14 cellular contexts compared by ENCODE assay signal in genomic region chr20:5008743-5009142, GRCh38. TPM values are rescaled to one million over a fixed set of nuclear protein-coding genes. Genes with fewer than 3 reads are reported as not detected.
DNase-seq lines count a peak whose midpoint lies in the region; ATAC-seq, FAIRE-seq and TF ChIP-seq lines count a peak whose summit lies in the region.
"Had no signal": no experiment of that assay in that cellular context is flagged by ENCODE, and none has a peak within 500 bp of the region (broad histone marks: within the 10 kb centered on the region; RNA-seq: fewer than 3 reads in every experiment).

No MANE protein-coding gene starts in this region.

- TF ChIP-seq CTCF in HepG2 (CRISPR knock-in tag; IDR thresholded peaks at IDR 0.05) = no peak
- no peak for TF ChIP-seq CTCF in D721Med (IDR thresholded peaks at IDR 0.05; ENCODE audit: insufficient read depth, missing control alignments)

- H3K36me3 ChIP-seq in SK-N-MC (ENCODE audit: insufficient read depth, low read length) = no peaks in the 10 kb centered on the region
- H3K36me3 ChIP-seq in HepG2 (replicated peaks in 1 of 2; ENCODE audit: control insufficient read depth in 1 of 2, insufficient read depth in 2 of 2, low read length in 2 of 2) = no peaks in the 10 kb centered on the region

- CTCF ChIA-PET in HepG2 (lab: Yijun Ruan, JAX; ENCODE audit: low intra/inter-chr PET ratio, low total read pairs) = no interaction called here

- H3K4me3 ChIP-seq in SK-N-MC = peak overlapping the region; percentile 18; the same call in 1 of the 2 replicates
- H3K4me3 ChIP-seq in HepG2 (replicated peaks in 1 of 3; ENCODE audit: insufficient read depth in 1 of 3, low read depth in 2 of 3, low read length in 3 of 3) = no peak overlapping the region
- H3K4me3 ChIP-seq: GM23338 had no signal

- H3K4me2 ChIP-seq in HepG2 (ENCODE audit: low read depth, low read length) = peak overlapping the region; percentile 31; the same call in 1 of the 2 replicates
- H3K4me2 ChIP-seq: GM23338 had no signal

- no peaks in the 10 kb centered on the region; a peak in 1 of 5 replicates for H3K27me3 ChIP-seq in HepG2 (ENCODE audit: control insufficient read depth in 1 of 2, insufficient read depth in 2 of 2, low read length in 2 of 2)

- 55% methylated on average over 5 of the region's 5 CpGs for WGBS in HepG2 (ENCODE audit: low lambda C conversion rate)

- in situ Hi-C loops in HepG2 (cut with HindIII; ENCODE audit: extremely low pct_ligation_motif_present, low pct_unique_long_range_greater_than_20kb) = no loop called here

- peak overlapping the region; percentile 60 for H3K27ac ChIP-seq in SK-N-MC
- no peak overlapping the region for H3K27ac ChIP-seq in HepG2 (ENCODE audit: extremely low read length, insufficient read depth, low read length)

- no peak for TF ChIP-seq EP300 in HepG2 (IDR thresholded peaks at IDR 0.05; ENCODE audit: low read depth in 2 of 2, low read length in 2 of 2)
- no peak for TF ChIP-seq EP300 in HepG2 (CRISPR knock-in tag; IDR thresholded peaks at IDR 0.05; ENCODE audit: borderline replicate concordance)

- intact Hi-C loops in HepG2 (cut with micrococcal nuclease; ENCODE audit: unreplicated experiment) = no loop called here

- TF ChIP-seq POLR2A in HepG2 (IDR thresholded peaks at IDR 0.05; ENCODE audit: insufficient read depth in 1 of 2, low read depth in 2 of 2, low read length in 2 of 2) = no peak

- H3K79me2 ChIP-seq in HepG2 (ENCODE audit: insufficient read depth, low read length) = no peaks in the 10 kb centered on the region

- POLR2A ChIA-PET in HepG2 (lab: Yijun Ruan, JAX) = interaction anchor here (1.1 kb wide), 1 partner anchor 36 kb away, joined by 5 read pairs; no protein-coding TSS in a partner anchor

- H3K4me1 ChIP-seq in HepG2 (ENCODE audit: insufficient read depth, low read length) = peaks cover 54% of the 10 kb centered on the region

- H3K27me3 Mint-ChIP-seq in stimulated activated naive CD8-positive, alpha-beta T cell treated with anti-CD3 and anti-CD28 coated beads, Interleukin-15, amount 100 ng/mL, for 72 hours = no peaks in the 10 kb centered on the region

- ATAC-seq in HepG2 (no peak), GM19351 (IDR thresholded peaks at IDR 0.05; ENCODE audit: unreplicated experiment) (no peak)
- no peak for ATAC-seq in stimulated activated naive CD8-positive, alpha-beta T cell treated with anti-CD3 and anti-CD28 coated beads, Interleukin-15, amount 100 ng/mL, for 72 hours
- ATAC-seq: CD8-positive, alpha-beta T cell; GM23338 had no signal

- no peak for FAIRE-seq in HepG2 (lab: Jason Lieb, UNC)
- FAIRE-seq in D721Med (lab: Jason Lieb, UNC) = no peak
- FAIRE-seq: endometrium, small intestine, urothelium cell line had no signal

- H3K9ac ChIP-seq in SK-N-MC (ENCODE audit: insufficient read length) (no peak overlapping the region), HepG2 (ENCODE audit: insufficient read depth, low read depth, low read length) (no peak overlapping the region)

- no peaks in the 10 kb centered on the region for H4K20me1 ChIP-seq in HepG2 (ENCODE audit: insufficient read depth, low read length)

- H3K9me3 ChIP-seq in SK-N-MC (ENCODE audit: low read depth, low read length) = no peaks in the 10 kb centered on the region
- H3K9me3 ChIP-seq in HepG2 (ENCODE audit: low read length) = no peaks in the 10 kb centered on the region

- H3K9me3 Mint-ChIP-seq in stimulated activated naive CD8-positive, alpha-beta T cell treated with anti-CD3 and anti-CD28 coated beads, Interleukin-15, amount 100 ng/mL, for 72 hours = no peaks in the 10 kb centered on the region
- H3K9me3 Mint-ChIP-seq: CD8-positive, alpha-beta T cell; GM23338 had no signal

- DNase-seq in AML-193 (lab: John Stamatoyannopoulos, UW) (peak; percentile 9 to 27), H4 (ENCODE audit: low spot score) (peak; percentile 54), SK-N-MC (ENCODE audit: low read depth, low spot score) (peak; percentile 84), HepG2 (ENCODE audit: low spot score) (no peak), D721Med (ENCODE audit: insufficient read length, low spot score) (no peak)
- DNase-seq in stimulated activated naive CD8-positive, alpha-beta T cell treated with anti-CD3 and anti-CD28 coated beads, Interleukin-15, amount 100 ng/mL, for 72 hours = no peak
- DNase-seq in central memory CD4-positive, alpha-beta T cell = no peak
- DNase-seq: CD8-positive, alpha-beta T cell; NCI-H1930; small intestine had no signal

- H3K4me3 Mint-ChIP-seq in stimulated activated naive CD8-positive, alpha-beta T cell treated with anti-CD3 and anti-CD28 coated beads, Interleukin-15, amount 100 ng/mL, for 72 hours = no peak overlapping the region
- H3K4me3 Mint-ChIP-seq: CD8-positive, alpha-beta T cell; GM23338 had no signal

- no peak overlapping the region for H3K27ac Mint-ChIP-seq in stimulated activated naive CD8-positive, alpha-beta T cell treated with anti-CD3 and anti-CD28 coated beads, Interleukin-15, amount 100 ng/mL, for 72 hours
- H3K27ac Mint-ChIP-seq: CD8-positive, alpha-beta T cell; GM23338 had no signal

- no TSS peak for BruUV-seq in HepG2 (replicated peaks; lab: Mats Ljungman, UMichigan)

- peaks cover 14% of the 10 kb centered on the region for H3K4me1 Mint-ChIP-seq in stimulated activated naive CD8-positive, alpha-beta T cell treated with anti-CD3 and anti-CD28 coated beads, Interleukin-15, amount 100 ng/mL, for 72 hours
- H3K4me1 Mint-ChIP-seq: GM23338 had no signal

- no peak for TF ChIP-seq RAD21 in HepG2 (CRISPR knock-in tag; IDR thresholded peaks at IDR 0.05)

- H2AFZ ChIP-seq in HepG2 (ENCODE audit: low read length) = no peak overlapping the region
- H2AFZ ChIP-seq: GM23338 had no signal

TF ChIP-seq in HepG2, 621 proteins besides CTCF, POLR2A, EP300 and RAD21:
- TF ChIP-seq CEBPB (IDR thresholded peaks at IDR 0.05; ENCODE audit: borderline replicate concordance, low read depth, low read length) (peak; percentile 73), ZNF788 (CRISPR knock-in tag; IDR thresholded peaks at IDR 0.05; ENCODE audit: borderline replicate concordance) (no peak), ZNF879 (CRISPR knock-in tag; IDR thresholded peaks at IDR 0.05) (no peak), FOSL2 (CRISPR knock-in tag; IDR thresholded peaks at IDR 0.05) (peak; percentile 72), CEBPG (CRISPR knock-in tag; IDR thresholded peaks at IDR 0.05) (peak; percentile 65), PRDM10 (CRISPR knock-in tag; IDR thresholded peaks at IDR 0.05; ENCODE audit: low read depth) (no peak), BCL6 (CRISPR knock-in tag; IDR thresholded peaks at IDR 0.05) (no peak)

RNA-seq across cellular contexts. Expression of gene SLC23A2, which starts 7.4 kb away (rescaled TPM):
- 12.6 and 12.7 TPM in 2 replicates for total RNA-seq in H4 (2014; rRNA removed; shearing (Covaris generic))
- total RNA-seq in HepG2 (2016; rRNA removed; fragmentation: Illumina TruSeq; extraction: Trizol) = 26.2 and 42.2 TPM in 2 replicates
- total RNA-seq in HepG2 (2016; cell fraction: cytosol; rRNA removed; fragmentation: Illumina TruSeq; extraction: Trizol; ENCODE audit: low read depth) = 4.3 and 5.6 TPM in 2 replicates
- 21.6 and 43.4 TPM in 2 replicates for total RNA-seq in HepG2 (2016; cell fraction: insoluble cytoplasmic fraction; rRNA removed; fragmentation: Illumina TruSeq; extraction: Trizol)
- 13.7 and 14.0 TPM in 2 replicates for total RNA-seq in HepG2 (2016; cell fraction: membrane; rRNA removed; fragmentation: Illumina TruSeq; extraction: Trizol)
- total RNA-seq in HepG2 (2016; cell fraction: nucleus; rRNA removed; fragmentation: Illumina TruSeq; extraction: Trizol) = 55.7 and 64.6 TPM in 2 replicates
- polyA plus RNA-seq in HepG2 (2011; rRNA removed) = 51.2 and 62.5 TPM in 2 replicates
- 45.9 and 54.4 TPM in 2 replicates for polyA plus RNA-seq in HepG2 (2011; cell fraction: cytosol; rRNA removed)
- 89.0 and 99.9 TPM in 2 replicates for polyA plus RNA-seq in HepG2 (2011; cell fraction: nucleus; rRNA removed)
- 49.8 and 58.0 TPM in 2 replicates for polyA plus RNA-seq in HepG2 (2012)
- 1.7 TPM in 2 replicates for polyA plus RNA-seq in HepG2 (2016; cell fraction: cytosol; fragmentation: Illumina TruSeq; extraction: Trizol; ENCODE audit: low read depth)
- polyA plus RNA-seq in HepG2 (2016; cell fraction: insoluble cytoplasmic fraction; fragmentation: Illumina TruSeq; extraction: Trizol; ENCODE audit: low read depth) = 15.4 and 17.3 TPM in 2 replicates
- 4.1 and 4.6 TPM in 2 replicates for polyA plus RNA-seq in HepG2 (2016; cell fraction: membrane; fragmentation: Illumina TruSeq; extraction: Trizol; ENCODE audit: low read depth)
- polyA plus RNA-seq in HepG2 (2016; cell fraction: nucleus; fragmentation: Illumina TruSeq; extraction: Trizol; ENCODE audit: insufficient read depth, low read depth) = 65.1 and 71.7 TPM in 2 replicates
- polyA minus RNA-seq in HepG2 (2011; rRNA and poly(A)+ RNA removed; ENCODE audit: low replicate concordance) = 17.1 and 162 TPM in 2 replicates
- polyA minus RNA-seq in HepG2 (2011; cell fraction: cytosol; rRNA and poly(A)+ RNA removed) = 41.3 and 62.3 TPM in 2 replicates
- polyA minus RNA-seq in HepG2 (2011; cell fraction: nucleus; rRNA and poly(A)+ RNA removed) = 80.1 and 108 TPM in 2 replicates

Comparison
In these comparisons a context has a peak if more than half of its experiments do, and no peak if none do; other contexts are left out.
1. DNase-seq: peak in AML-193 (2 of 2), H4 (single experiment) and SK-N-MC (single experiment); none in HepG2 (single experiment), stimulated activated naive CD8-positive, alpha-beta T cell treated with anti-CD3 and anti-CD28 coated beads, Interleukin-15, amount 100 ng/mL, for 72 hours (0 of 2), D721Med (single experiment) and central memory CD4-positive, alpha-beta T cell (single experiment).